ENCODE assay signal across 15 cellular contexts in the genomic region with DNA sequence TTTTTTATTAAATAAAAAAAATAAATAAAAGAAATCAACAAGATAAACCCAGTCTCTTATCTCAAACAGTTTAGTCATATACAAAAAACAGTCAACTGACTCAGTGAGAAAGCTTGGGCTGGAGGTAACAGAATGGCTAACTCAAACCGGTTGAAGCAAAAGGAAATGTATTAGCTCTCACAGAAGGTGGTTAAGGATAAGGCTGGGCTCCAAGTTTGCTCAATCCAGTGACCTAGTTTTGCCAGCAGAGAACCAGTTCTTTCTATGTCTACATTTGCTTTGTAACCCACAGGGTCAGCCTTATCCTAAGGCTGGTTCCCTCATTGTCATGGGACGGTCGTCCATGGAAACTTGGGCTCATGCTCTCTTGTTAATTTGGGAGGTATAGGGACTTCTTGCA.
"Had no signal": no experiment of that assay in that cellular context is flagged by ENCODE, and none has a peak within 500 bp of the region (broad histone marks: within the 10 kb centered on the region; RNA-seq: fewer than 3 reads in every experiment).

No MANE protein-coding gene starts in this region.

- H3K36me3 ChIP-seq: neutrophil, right atrium auricular region, sigmoid colon had no signal

- H3K27ac ChIP-seq: neutrophil, right atrium auricular region, sigmoid colon had no signal

- DNase-seq: cortex of kidney; effector CD8-positive, alpha-beta T cell; heart right ventricle; hypothalamus; left colon; mucosa of descending colon; naive thymus-derived CD8-positive, alpha-beta T cell; sigmoid colon; small intestine; stimulated activated CD4-positive, alpha-beta T cell treated with anti-CD3 and anti-CD28 coated beads, Interleukin-2, amount 100 ng/mL, for 48 hours; stimulated activated naive CD4-positive, alpha-beta T cell treated with Interleukin-2 at 50 U/mL for 16 hours; trophoblast cell had no signal

- H3K4me3 Mint-ChIP-seq: naive thymus-derived CD8-positive, alpha-beta T cell had no signal

- H3K27me3 ChIP-seq: dorsolateral prefrontal cortex, heart right ventricle, neutrophil, right atrium auricular region, sigmoid colon had no signal

- H3K9me3 Mint-ChIP-seq: naive thymus-derived CD8-positive, alpha-beta T cell had no signal

- ATAC-seq: heart right ventricle; left colon; mucosa of descending colon; naive thymus-derived CD8-positive, alpha-beta T cell had no signal

- H3K9me3 ChIP-seq: heart right ventricle, mucosa of descending colon, neutrophil, right atrium auricular region, sigmoid colon had no signal

- H3K27me3 Mint-ChIP-seq: naive thymus-derived CD8-positive, alpha-beta T cell had no signal

- H3K4me3 ChIP-seq: dorsolateral prefrontal cortex, heart right ventricle, mucosa of descending colon, right atrium auricular region, sigmoid colon had no signal
